In the genomic region with DNA sequence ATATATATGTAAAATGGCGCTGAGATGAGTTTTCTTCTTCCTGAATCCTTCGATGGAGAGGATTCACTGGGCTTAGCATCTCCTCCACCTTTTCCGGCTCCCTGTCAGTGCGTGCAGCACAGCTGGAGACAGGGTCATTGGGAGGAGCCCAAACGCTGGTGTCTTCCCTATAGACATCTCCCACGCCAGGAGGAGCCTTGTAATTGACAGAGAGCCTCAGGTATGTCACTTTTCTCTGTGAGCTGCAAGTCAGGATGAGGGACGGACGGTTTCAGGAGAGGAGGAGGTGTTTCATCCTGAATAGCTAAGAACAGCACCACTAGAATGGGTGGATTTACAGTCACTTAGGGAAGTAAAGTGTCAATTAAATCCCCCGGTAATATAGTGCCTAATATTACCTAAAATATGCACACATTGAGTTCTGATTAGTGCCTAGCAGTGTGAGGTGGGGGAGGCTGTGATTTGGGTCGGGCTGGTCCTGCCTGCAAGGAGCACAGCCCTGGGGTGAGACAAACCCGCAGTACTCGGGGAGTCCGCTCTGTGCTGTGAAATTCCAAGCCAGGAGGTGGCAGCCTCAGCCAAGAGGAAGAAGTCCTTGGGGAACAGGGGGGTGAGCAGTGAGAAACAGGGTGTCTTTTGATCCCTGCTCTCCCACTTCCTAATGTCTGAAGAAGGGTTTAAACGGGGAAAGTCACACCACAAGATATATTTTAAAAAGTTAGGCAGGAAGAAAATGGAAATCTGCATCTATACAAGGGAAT, we compare ENCODE assay signal across 8 cellular contexts. TPM values are rescaled to one million over a fixed set of nuclear protein-coding genes. Genes with fewer than 3 reads are reported as not detected.
DNase-seq lines count a peak whose midpoint lies in the region; ATAC-seq and TF ChIP-seq lines count a peak whose summit lies in the region.
"Had no signal": no experiment of that assay in that cellular context is flagged by ENCODE, and none has a peak within 500 bp of the region (broad histone marks: within the 10 kb centered on the region; RNA-seq: fewer than 3 reads in every experiment).

No MANE protein-coding gene starts in this region.

- H3K27ac Mint-ChIP-seq in activated T-helper 17 cell treated with anti-CD3 and anti-CD28 coated beads, Interleukin-2, amount 50 U/mL, for 72 hours = peak overlapping the region; percentile 67
- no peak overlapping the region for H3K27ac Mint-ChIP-seq in glutamatergic neuron (ENCODE audit: unreplicated experiment)
- H3K27ac Mint-ChIP-seq: T-cell had no signal

- peaks cover 34% of the 10 kb centered on the region for H3K36me3 Mint-ChIP-seq in activated T-helper 17 cell treated with anti-CD3 and anti-CD28 coated beads, Interleukin-2, amount 50 U/mL, for 72 hours (ENCODE audit: low read depth)
- H3K36me3 Mint-ChIP-seq in glutamatergic neuron (ENCODE audit: unreplicated experiment) = no peaks in the 10 kb centered on the region

- ATAC-seq in activated T-helper 17 cell treated with anti-CD3 and anti-CD28 coated beads, Interleukin-2, amount 50 U/mL, for 72 hours (replicated peaks) = peak; percentile 79
- ATAC-seq in GM19035 (IDR thresholded peaks at IDR 0.05; ENCODE audit: unreplicated experiment) = no peak

- H3K9me3 Mint-ChIP-seq in activated T-helper 17 cell treated with anti-CD3 and anti-CD28 coated beads, Interleukin-2, amount 50 U/mL, for 72 hours = no peaks in the 10 kb centered on the region
- H3K9me3 Mint-ChIP-seq in glutamatergic neuron (ENCODE audit: unreplicated experiment) = peaks cover 4% of the 10 kb centered on the region
- H3K9me3 Mint-ChIP-seq: T-cell had no signal

- peaks cover 6% of the 10 kb centered on the region for H3K4me1 Mint-ChIP-seq in activated T-helper 17 cell treated with anti-CD3 and anti-CD28 coated beads, Interleukin-2, amount 50 U/mL, for 72 hours
- peaks cover 8% of the 10 kb centered on the region for H3K4me1 Mint-ChIP-seq in glutamatergic neuron (ENCODE audit: low read depth, unreplicated experiment)

- no peaks in the 10 kb centered on the region for H3K27me3 ChIP-seq in GM06990 (replicated peaks; ENCODE audit: control insufficient read depth, insufficient read depth, low read length)

- no peak overlapping the region for H3K4me3 Mint-ChIP-seq in activated T-helper 17 cell treated with anti-CD3 and anti-CD28 coated beads, Interleukin-2, amount 50 U/mL, for 72 hours
- no peak overlapping the region for H3K4me3 Mint-ChIP-seq in glutamatergic neuron (ENCODE audit: unreplicated experiment)
- H3K4me3 Mint-ChIP-seq: T-cell had no signal

- TF ChIP-seq CTCF in GM06990 (IDR thresholded peaks at IDR 0.05; ENCODE audit: insufficient read depth, low read length, poor library complexity, severe bottlenecking) = peak; percentile 45
- no peak for TF ChIP-seq CTCF in glutamatergic neuron (IDR thresholded peaks at IDR 0.05; ENCODE audit: partially characterized antibody, unreplicated experiment)

- no peaks in the 10 kb centered on the region for H3K27me3 Mint-ChIP-seq in activated T-helper 17 cell treated with anti-CD3 and anti-CD28 coated beads, Interleukin-2, amount 50 U/mL, for 72 hours
- peaks cover 2% of the 10 kb centered on the region for H3K27me3 Mint-ChIP-seq in glutamatergic neuron (ENCODE audit: unreplicated experiment)

- DNase-seq in GM06990 (ENCODE audit: extremely low read depth, insufficient read length) = no peak
- peak; percentile 39 for DNase-seq in MV-4-11 (lab: John Stamatoyannopoulos, UW)
- peak; percentile 62 for DNase-seq in glutamatergic neuron
- peak; percentile 63 for DNase-seq in putamen (ENCODE audit: low spot score)
- DNase-seq in mesenteric fat pad (ENCODE audit: low spot score) = no peak

- H3K4me3 ChIP-seq in GM06990 (replicated peaks; ENCODE audit: low read depth, low read length) = no peak overlapping the region

- peaks cover 2% of the 10 kb centered on the region for H3K36me3 ChIP-seq in GM06990 (ENCODE audit: control insufficient read depth, insufficient read depth, low read length)

RNA-seq across cellular contexts. Expression of a gene that starts 28.2 kb away (rescaled TPM):
- 10 to 100 TPM; 25.5 to 28.2 TPM for total RNA-seq in activated T-helper 17 cell treated with anti-CD3 and anti-CD28 coated beads, Interleukin-2, amount 50 U/mL, for 72 hours
- total RNA-seq in glutamatergic neuron (ENCODE audit: unreplicated experiment) (not detected), mesenteric fat pad (24.6 TPM)

RNA-seq across cellular contexts. Expression of a gene that starts 59.1 kb away (rescaled TPM):
- total RNA-seq in activated T-helper 17 cell treated with anti-CD3 and anti-CD28 coated beads, Interleukin-2, amount 50 U/mL, for 72 hours = 10 to 100 TPM; 55.9 to 62.0 TPM
- 65.0 TPM for total RNA-seq in glutamatergic neuron (ENCODE audit: unreplicated experiment)
- total RNA-seq in mesenteric fat pad = 80.4 TPM

RNA-seq across cellular contexts. Expression of a gene that starts 59.5 kb away (rescaled TPM):
- total RNA-seq in activated T-helper 17 cell treated with anti-CD3 and anti-CD28 coated beads, Interleukin-2, amount 50 U/mL, for 72 hours = 1 to 10 TPM; 4.6 to 6.8 TPM
- total RNA-seq in glutamatergic neuron (ENCODE audit: unreplicated experiment) (7.5 TPM), mesenteric fat pad (4.8 TPM)

Comparison
In these comparisons a context has a peak if more than half of its experiments do, and no peak if none do; other contexts are left out.
1. DNase-seq: peak in MV-4-11 (single experiment), glutamatergic neuron (single experiment) and putamen (single experiment); none in GM06990 (single experiment) and mesenteric fat pad (single experiment).
2. RNA of a gene that starts 28.2 kb away (total RNA-seq): 25.5 to 28.2 TPM in activated T-helper 17 cell treated with anti-CD3 and anti-CD28 coated beads, Interleukin-2, amount 50 U/mL, for 72 hours and 24.6 TPM in mesenteric fat pad (single experiment); not detected in glutamatergic neuron (single experiment); every median in the first group is over 10 times any median in the second.